13 cellular contexts compared by ENCODE assay signal in the genomic region with DNA sequence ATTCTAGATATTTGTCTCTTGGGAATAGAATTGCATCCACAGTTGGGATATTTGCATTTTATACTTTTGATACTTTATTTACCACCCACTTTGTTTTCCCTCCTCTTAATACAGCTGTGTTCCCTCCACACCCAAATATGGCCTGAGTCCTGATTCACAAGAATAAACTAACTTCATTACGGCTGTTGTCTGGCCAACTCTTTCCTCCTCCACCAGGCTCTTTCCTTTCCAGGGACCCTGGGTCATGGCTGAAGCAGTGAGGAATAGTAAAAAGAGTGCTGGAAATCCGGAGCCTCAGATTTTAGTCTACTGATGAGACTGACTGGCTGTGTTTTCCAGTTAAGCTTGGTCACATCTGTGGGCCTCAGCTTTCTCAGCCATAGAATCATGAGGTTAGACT. TPM values are rescaled to one million over a fixed set of nuclear protein-coding genes. Genes with fewer than 3 reads are reported as not detected.
A peak's percentile ranks its signal among the peaks of the same experiment; 100 is the strongest.
DNase-seq lines count a peak whose midpoint lies in the region; ATAC-seq and TF ChIP-seq lines count a peak whose summit lies in the region.
"Had no signal": no experiment of that assay in that cellular context is flagged by ENCODE, and none has a peak within 500 bp of the region (broad histone marks: within the 10 kb centered on the region; RNA-seq: fewer than 3 reads in every experiment).

No MANE protein-coding gene starts in this region.

- TF ChIP-seq POLR2A in sigmoid colon (IDR thresholded peaks at IDR 0.05), result no peak

- intact Hi-C loops in sigmoid colon (cut with DNase I), result loop anchor here (5.0 kb wide), 1 partner anchor 113 kb away; the partner anchor contains the start of gene FMNL2
- intact Hi-C loops in OCI-LY7 (cut with micrococcal nuclease; ENCODE audit: unreplicated experiment), result no loop called here

- H3K36me3 ChIP-seq in GM23248 (ENCODE audit: low read depth) (no peaks in the 10 kb centered on the region), sigmoid colon (no peaks in the 10 kb centered on the region), OCI-LY7 (ENCODE audit: insufficient read depth, low read length) (no peaks in the 10 kb centered on the region)

- BruUV-seq in OCI-LY7 (replicated peaks; lab: Mats Ljungman, UMichigan), result no TSS peak

- H3K4me3 Mint-ChIP-seq in activated naive CD4-positive, alpha-beta T cell treated with anti-CD3 and anti-CD28 coated beads, Interleukin-2, amount 10 ng/mL, durations not matched to agents 7 days and 5 days, result no peak overlapping the region
- H3K4me3 Mint-ChIP-seq: effector memory CD8-positive, alpha-beta T cell; nephron progenitor cell had no signal

- DNase-seq in GM23248, result no peak
- DNase-seq in choroid plexus epithelial cell (ENCODE audit: low read depth), result peak; percentile 37
- no peak for DNase-seq in left lobe of liver (ENCODE audit: low spot score)
- no peak for DNase-seq in sigmoid colon
- no peak for DNase-seq in activated naive CD4-positive, alpha-beta T cell treated with anti-CD3 and anti-CD28 coated beads, Interleukin-2, amount 10 ng/mL, durations not matched to agents 7 days and 5 days
- no peak for DNase-seq in NCI-H446 treated with DMSO at 0.1 percent for 48 hours (lab: John Stamatoyannopoulos, UW)
- no peak for DNase-seq in T-helper 1 cell
- no peak for DNase-seq in OCI-LY7 (ENCODE audit: low spot score)
- DNase-seq: effector memory CD8-positive, alpha-beta T cell; kidney; nephron progenitor cell had no signal

- TF ChIP-seq EP300 in sigmoid colon (IDR thresholded peaks at IDR 0.05), result no peak

- H3K27ac ChIP-seq in GM23248 (no peak overlapping the region), sigmoid colon (peak overlapping the region in 3 of 4 donors; percentile 17 to 55 (median 41)), OCI-LY7 (ENCODE audit: low read depth, low read length, poor library complexity, severe bottlenecking) (no peak overlapping the region)
- H3K27ac ChIP-seq: body of pancreas had no signal

- no peaks in the 10 kb centered on the region for H3K4me1 Mint-ChIP-seq in activated naive CD4-positive, alpha-beta T cell treated with anti-CD3 and anti-CD28 coated beads, Interleukin-2, amount 10 ng/mL, durations not matched to agents 7 days and 5 days

- CTCF ChIA-PET in activated naive CD4-positive, alpha-beta T cell treated with anti-CD3 and anti-CD28 coated beads, Interleukin-2, amount 10 ng/mL, durations not matched to agents 7 days and 5 days (lab: Charles Lee), result no interaction called here
- CTCF ChIA-PET in OCI-LY7 (lab: Charles Lee; ENCODE audit: unreplicated experiment), result no interaction called here

- H3K9me2 ChIP-seq in GM23248 (ENCODE audit: insufficient read depth) (no peaks in the 10 kb centered on the region), OCI-LY7 (ENCODE audit: insufficient read depth, low read length) (no peaks in the 10 kb centered on the region)

- H3K9me3 ChIP-seq in GM23248 (ENCODE audit: low read depth), result no peaks in the 10 kb centered on the region
- H3K9me3 ChIP-seq in sigmoid colon, result no peaks in the 10 kb centered on the region
- no peaks in the 10 kb centered on the region for H3K9me3 ChIP-seq in OCI-LY7 (ENCODE audit: low read length)
- H3K9me3 ChIP-seq: body of pancreas had no signal

- no peak for TF ChIP-seq CTCF in choroid plexus epithelial cell (conservative IDR thresholded peaks at IDR 0.05; ENCODE audit: low read depth, low read length)
- TF ChIP-seq CTCF in sigmoid colon (IDR thresholded peaks at IDR 0.05), result no peak
- TF ChIP-seq CTCF in OCI-LY7 (conservative IDR thresholded peaks at IDR 0.05; ENCODE audit: low read length), result no peak

- H3K9ac ChIP-seq in GM23248, result no peak overlapping the region

- peaks cover 22% of the 10 kb centered on the region for H3K27me3 Mint-ChIP-seq in activated naive CD4-positive, alpha-beta T cell treated with anti-CD3 and anti-CD28 coated beads, Interleukin-2, amount 10 ng/mL, durations not matched to agents 7 days and 5 days

- H3K36me3 Mint-ChIP-seq in activated naive CD4-positive, alpha-beta T cell treated with anti-CD3 and anti-CD28 coated beads, Interleukin-2, amount 10 ng/mL, durations not matched to agents 7 days and 5 days, result no peaks in the 10 kb centered on the region

- 36 to 39% methylated on average over 2 of the region's 2 CpGs for WGBS in GM23248 (ENCODE audit: low coverage in 1 of 2, low lambda C conversion rate in 2 of 2, missing lambda C conversion rate in 2 of 2), 2 experiments
- WGBS in sigmoid colon, 2 donors, result 32 to 59% methylated on average over 2 of the region's 2 CpGs

- H3K4me3 ChIP-seq in GM23248 (no peak overlapping the region), choroid plexus epithelial cell (ENCODE audit: low read depth, low read length) (no peak overlapping the region), sigmoid colon (no peak overlapping the region), OCI-LY7 (ENCODE audit: low read depth, low read length, poor library complexity, severe bottlenecking) (no peak overlapping the region)
- H3K4me3 ChIP-seq: body of pancreas, skin epidermis had no signal

- peak; percentile 10 for ATAC-seq in left lobe of liver
- ATAC-seq: effector memory CD8-positive, alpha-beta T cell had no signal

- H4K20me1 ChIP-seq in GM23248 (ENCODE audit: insufficient read depth), result no peaks in the 10 kb centered on the region
- H4K20me1 ChIP-seq in OCI-LY7 (ENCODE audit: insufficient read depth, low read length), result no peaks in the 10 kb centered on the region

- no peaks in the 10 kb centered on the region for H3K79me2 ChIP-seq in GM23248 (ENCODE audit: insufficient read depth)
- no peaks in the 10 kb centered on the region for H3K79me2 ChIP-seq in OCI-LY7 (ENCODE audit: insufficient read depth, low read depth, low read length)

- POLR2A ChIA-PET in OCI-LY7 (lab: Charles Lee), result no interaction called here

- H3K4me1 ChIP-seq in GM23248 (ENCODE audit: insufficient read depth) (peaks cover 24% of the 10 kb centered on the region), sigmoid colon (peaks cover 0 to 40% (median 29%) of the 10 kb centered on the region in 4 donors), OCI-LY7 (ENCODE audit: insufficient read depth, low read length, poor library complexity, severe bottlenecking) (no peaks in the 10 kb centered on the region)

- in situ Hi-C loops in GM23248 (cut with MboI), result no loop called here

- no peak overlapping the region for H3K27ac Mint-ChIP-seq in activated naive CD4-positive, alpha-beta T cell treated with anti-CD3 and anti-CD28 coated beads, Interleukin-2, amount 10 ng/mL, durations not matched to agents 7 days and 5 days
- H3K27ac Mint-ChIP-seq: effector memory CD8-positive, alpha-beta T cell; nephron progenitor cell had no signal

- no peaks in the 10 kb centered on the region for H3K27me3 ChIP-seq in GM23248 (replicated peaks; ENCODE audit: insufficient read depth)
- no peaks in the 10 kb centered on the region for H3K27me3 ChIP-seq in sigmoid colon
- H3K27me3 ChIP-seq: body of pancreas had no signal

- peaks cover 9% of the 10 kb centered on the region; the same call in 1 of the 2 replicates for H3F3A ChIP-seq in GM23248 (ENCODE audit: insufficient read depth)

- H3K4me2 ChIP-seq in GM23248 (ENCODE audit: unreplicated experiment) (no peak overlapping the region), OCI-LY7 (ENCODE audit: low read length) (no peak overlapping the region)

- peak overlapping the region; percentile 45 for H2AFZ ChIP-seq in GM23248
- no peak overlapping the region for H2AFZ ChIP-seq in OCI-LY7 (ENCODE audit: low read length)

- no peaks in the 10 kb centered on the region for H3K9me3 Mint-ChIP-seq in activated naive CD4-positive, alpha-beta T cell treated with anti-CD3 and anti-CD28 coated beads, Interleukin-2, amount 10 ng/mL, durations not matched to agents 7 days and 5 days
- H3K9me3 Mint-ChIP-seq: effector memory CD8-positive, alpha-beta T cell; nephron progenitor cell had no signal

RNA-seq across cellular contexts. Expression of gene STAM2, which starts 48.4 kb away (rescaled TPM):
- 29.6 and 42.6 TPM in 2 replicates for total RNA-seq in GM23248 (2014; rRNA removed; shearing (Covaris generic))
- polyA plus RNA-seq in GM23248 (2016; fragmentation: Nextera tagmentation; extraction: Ambion mirVana), result 14.7 and 14.9 TPM in 2 replicates
- 12.4 TPM for total RNA-seq in left lobe of liver
- 10 to 100 TPM; 26.3 to 36.7 (median 33.5) TPM for total RNA-seq in sigmoid colon
- 10 to 100 TPM in 2 of 3 donors, 1 to 10 TPM in 1; 9.0 to 10.8 (median 10.6) TPM for polyA plus RNA-seq in sigmoid colon
- total RNA-seq in OCI-LY7 (2014; rRNA removed; shearing (Covaris generic)), result 17.7 and 19.6 TPM in 2 replicates
- total RNA-seq in OCI-LY7 (2022), result 22.1 and 23.4 TPM in 2 replicates

Comparison
In these comparisons a context has a peak if more than half of its experiments do, and no peak if none do; other contexts are left out.
1. H3K27ac ChIP-seq: peak in sigmoid colon (3 of 4); none in GM23248 (single experiment) and OCI-LY7 (single experiment).